In genomic region chr1:248752119-248752931, GRCh38 we compare ENCODE assay signal across 16 cellular contexts. TPM values are rescaled to one million over a fixed set of nuclear protein-coding genes. Genes with fewer than 3 reads are reported as not detected.
DNase-seq lines count a peak whose midpoint lies in the region; ATAC-seq, FAIRE-seq and TF ChIP-seq lines count a peak whose summit lies in the region.
"Had no signal": no experiment of that assay in that cellular context is flagged by ENCODE, and none has a peak within 500 bp of the region (broad histone marks: within the 10 kb centered on the region; RNA-seq: fewer than 3 reads in every experiment).

No MANE protein-coding gene starts in this region.

- H3K79me2 ChIP-seq in H1 (ENCODE audit: control insufficient read depth in 1 of 2, insufficient read depth in 2 of 2, low read length in 2 of 2): no peaks in the 10 kb centered on the region

- TF ChIP-seq EP300 in H1 (IDR thresholded peaks at IDR 0.05; ENCODE audit: borderline replicate concordance in 1 of 2, low read depth in 2 of 2, low read length in 2 of 2): no peak

- no peak overlapping the region for H2AK5ac ChIP-seq in H1 (ENCODE audit: low read depth, low read length)

- no peaks in the 10 kb centered on the region for H3K27me3 Mint-ChIP-seq in natural killer cell (ENCODE audit: low read depth in 2 of 2)
- H3K27me3 Mint-ChIP-seq in natural killer cell treated with Interleukin-12 subunit alpha and Interleukin-12 subunit beta and Interleukin-15 and Interleukin-18, amount 100 ng/mL, for 72 hours: no peaks in the 10 kb centered on the region
- H3K27me3 Mint-ChIP-seq: stimulated activated memory B cell treated with anti-CD40 and anti-IgM and Interleukin-4, amounts not matched to agents 10 μg/mL and 1 μg/mL and 100 μg/mL, for 72 hours had no signal

- H2BK5ac ChIP-seq in H1 (ENCODE audit: low read depth, low read length): no peak overlapping the region

- H3K27ac Mint-ChIP-seq in natural killer cell: no peak overlapping the region
- no peak overlapping the region for H3K27ac Mint-ChIP-seq in natural killer cell treated with Interleukin-12 subunit alpha and Interleukin-12 subunit beta and Interleukin-15 and Interleukin-18, amount 100 ng/mL, for 72 hours
- H3K27ac Mint-ChIP-seq: brain; stimulated activated memory B cell treated with anti-CD40 and anti-IgM and Interleukin-4, amounts not matched to agents 10 μg/mL and 1 μg/mL and 100 μg/mL, for 72 hours had no signal

- ATAC-seq in natural killer cell (peak; percentile 18 to 38 (median 34)), GM21528 (IDR thresholded peaks at IDR 0.05; ENCODE audit: low FRiP score, unreplicated experiment) (no peak)
- ATAC-seq in natural killer cell treated with Interleukin-12 subunit alpha and Interleukin-12 subunit beta and Interleukin-15 and Interleukin-18, amount 100 ng/mL, for 72 hours: no peak
- ATAC-seq: stimulated activated memory B cell treated with anti-CD40 and anti-IgM and Interleukin-4, amounts not matched to agents 10 μg/mL and 1 μg/mL and 100 μg/mL, for 72 hours had no signal

- H3K9me3 Mint-ChIP-seq in natural killer cell: no peaks in the 10 kb centered on the region
- no peaks in the 10 kb centered on the region for H3K9me3 Mint-ChIP-seq in natural killer cell treated with Interleukin-12 subunit alpha and Interleukin-12 subunit beta and Interleukin-15 and Interleukin-18, amount 100 ng/mL, for 72 hours
- H3K9me3 Mint-ChIP-seq: stimulated activated memory B cell treated with anti-CD40 and anti-IgM and Interleukin-4, amounts not matched to agents 10 μg/mL and 1 μg/mL and 100 μg/mL, for 72 hours had no signal

- H3K27ac ChIP-seq in H1 (ENCODE audit: low read depth, low read length): no peak overlapping the region
- H3K27ac ChIP-seq: C4-2B, HL-60 had no signal

- POLR2A ChIA-PET in H1 (lab: Charles Lee; ENCODE audit: partially characterized antibody): no interaction called here

- no peaks in the 10 kb centered on the region; a peak in 1 of 8 replicates for H3K36me3 ChIP-seq in H1 (ENCODE audit: control insufficient read depth in 2 of 4, insufficient read depth in 4 of 4, low read length in 3 of 4)

- no peaks in the 10 kb centered on the region for H3K4me1 ChIP-seq in H1 (replicated peaks in 1 of 4; ENCODE audit: control insufficient read depth in 3 of 4, insufficient read depth in 4 of 4, low read length in 3 of 4)

- H4K91ac ChIP-seq in H1 (replicated peaks; ENCODE audit: insufficient read length, low read length): no peak overlapping the region

- no peak overlapping the region for H4K8ac ChIP-seq in H1 (ENCODE audit: extremely low read depth, insufficient read depth, low read length)

- H2BK20ac ChIP-seq in H1 (ENCODE audit: low read length): no peak overlapping the region

- no peak overlapping the region for H4K5ac ChIP-seq in H1 (ENCODE audit: insufficient read length, low read depth, low read length)

- H3K27me3 ChIP-seq in H1 (replicated peaks in 1 of 4; ENCODE audit: control insufficient read depth in 3 of 4, extremely low read depth in 1 of 4, insufficient read depth in 3 of 4, low read length in 3 of 4): no peaks in the 10 kb centered on the region; a peak in 1 of 7 replicates

- no peak for FAIRE-seq in H1 (lab: Jason Lieb, UNC)
- FAIRE-seq: kidney had no signal

- WGBS in H1 (ENCODE audit: extremely low coverage in 1 of 2, insufficient coverage in 1 of 2, insufficient read length in 1 of 2, insufficient replicate concordance in 2 of 2, low coverage in 1 of 2, low lambda C conversion rate in 2 of 2, missing lambda C conversion rate in 1 of 2), 2 experiments: 92% methylated on average over 9 of the region's 9 CpGs; no CpG with 5 or more reads in 1 of the 2 experiments

- H2BK12ac ChIP-seq in H1 (ENCODE audit: low read depth, low read length): no peak overlapping the region

- H3K4me3 ChIP-seq in H1 (ENCODE audit: extremely low read depth in 1 of 4, insufficient read depth in 2 of 4, low read depth in 3 of 4, low read length in 4 of 4): no peak overlapping the region

- no peak overlapping the region for H3K4me2 ChIP-seq in H1 (ENCODE audit: insufficient read depth in 1 of 2, low read depth in 2 of 2, low read length in 2 of 2)

- no peak for TF ChIP-seq POLR2A in H1 (IDR thresholded peaks at IDR 0.05; ENCODE audit: control extremely low read depth in 1 of 2, low read depth in 2 of 2, low read length in 2 of 2)

- no peak for TF ChIP-seq RAD21 in H1 (IDR thresholded peaks at IDR 0.05 in 1 of 2, conservative IDR thresholded peaks at IDR 0.05 in 1 of 2; ENCODE audit: low read depth in 2 of 2, low read length in 2 of 2)

- no peak overlapping the region for H3K23ac ChIP-seq in H1 (ENCODE audit: insufficient read length)

- peaks cover 0 to 16% of the 10 kb centered on the region in 2 experiments for H4K20me1 ChIP-seq in H1 (replicated peaks in 1 of 2; ENCODE audit: control insufficient read depth in 1 of 2, insufficient read depth in 2 of 2, low read length in 2 of 2)

- H3K23me2 ChIP-seq in H1 (ENCODE audit: low read depth, low read length): peaks cover 23% of the 10 kb centered on the region; the same call in 1 of the 2 replicates

- CTCF ChIA-PET in H1 (lab: Charles Lee; ENCODE audit: partially characterized antibody): no interaction called here

- H2AFZ ChIP-seq in H1 (ENCODE audit: low read length): no peak overlapping the region

- H3K36me3 Mint-ChIP-seq in natural killer cell: no peaks in the 10 kb centered on the region
- no peaks in the 10 kb centered on the region for H3K36me3 Mint-ChIP-seq in natural killer cell treated with Interleukin-12 subunit alpha and Interleukin-12 subunit beta and Interleukin-15 and Interleukin-18, amount 100 ng/mL, for 72 hours
- H3K36me3 Mint-ChIP-seq: brain; stimulated activated memory B cell treated with anti-CD40 and anti-IgM and Interleukin-4, amounts not matched to agents 10 μg/mL and 1 μg/mL and 100 μg/mL, for 72 hours had no signal

- no peak overlapping the region for H2BK15ac ChIP-seq in H1 (ENCODE audit: low read length)

- TF ChIP-seq CTCF in natural killer cell (IDR thresholded peaks at IDR 0.05) (no peak), H1 (IDR thresholded peaks at IDR 0.05; ENCODE audit: control extremely low read depth in 1 of 3, insufficient read depth in 1 of 3, low read depth in 1 of 3, low read length in 3 of 3) (no peak)

- no peak overlapping the region for H3K4ac ChIP-seq in H1 (replicated peaks; ENCODE audit: insufficient read length, low read depth, low read length)

- DNase-seq in natural killer cell (no peak), NCI-H146 treated with DMSO at 0.1 percent for 48 hours (lab: John Stamatoyannopoulos, UW; ENCODE audit: unreplicated experiment) (peak; percentile 46), H1 (ENCODE audit: low read depth in 1 of 2, low spot score in 2 of 2) (no peak), MV-4-11 (lab: John Stamatoyannopoulos, UW) (no peak)
- DNase-seq in natural killer cell treated with Interleukin-12 subunit alpha and Interleukin-12 subunit beta and Interleukin-15 and Interleukin-18, amount 100 ng/mL, for 72 hours (ENCODE audit: low spot score): no peak
- no peak for DNase-seq in stimulated activated naive CD4-positive, alpha-beta T cell (lab: John Stamatoyannopoulos, UW)
- no peak for DNase-seq in activated CD4-positive, CD25-positive, alpha-beta regulatory T cell (lab: John Stamatoyannopoulos, UW)
- DNase-seq: activated effector memory CD4-positive, alpha-beta T cell treated with Interleukin-2 at 50 U/mL for 16 hours; effector memory CD4-positive, alpha-beta T cell; kidney; NCI-H1092 had no signal

- no peak overlapping the region for H2BK120ac ChIP-seq in H1 (replicated peaks; ENCODE audit: low read depth, low read length)

- no peaks in the 10 kb centered on the region for H3K79me1 ChIP-seq in H1 (ENCODE audit: low read depth, low read length)

- H3K18ac ChIP-seq in H1 (ENCODE audit: extremely low read depth, low read length): no peak overlapping the region

- H3K56ac ChIP-seq in H1 (replicated peaks; ENCODE audit: insufficient read length, low read depth, low read length): peak overlapping the region; percentile 100

- intact Hi-C loops in natural killer cell (cut with micrococcal nuclease): no loop called here

- no peak overlapping the region for H3K14ac ChIP-seq in H1 (ENCODE audit: insufficient read length)

- no peak overlapping the region for H3K9ac ChIP-seq in H1 (replicated peaks in 1 of 4; ENCODE audit: extremely low read depth in 1 of 4, low read depth in 3 of 4, low read length in 3 of 4)

- H3K9me3 ChIP-seq in H1 (ENCODE audit: insufficient read depth in 2 of 2, low read depth in 1 of 2, low read length in 1 of 2): peaks cover 71 to 86% of the 10 kb centered on the region in 2 experiments

- H3K4me1 Mint-ChIP-seq in natural killer cell: peaks cover 0 to 5% of the 10 kb centered on the region in 2 donors
- peaks cover 0 to 3% of the 10 kb centered on the region in 2 donors for H3K4me1 Mint-ChIP-seq in natural killer cell treated with Interleukin-12 subunit alpha and Interleukin-12 subunit beta and Interleukin-15 and Interleukin-18, amount 100 ng/mL, for 72 hours (ENCODE audit: low read depth in 2 of 2)
- H3K4me1 Mint-ChIP-seq: brain had no signal

- H3K4me3 Mint-ChIP-seq in natural killer cell: no peak overlapping the region
- no peak overlapping the region for H3K4me3 Mint-ChIP-seq in natural killer cell treated with Interleukin-12 subunit alpha and Interleukin-12 subunit beta and Interleukin-15 and Interleukin-18, amount 100 ng/mL, for 72 hours
- H3K4me3 Mint-ChIP-seq: brain; stimulated activated memory B cell treated with anti-CD40 and anti-IgM and Interleukin-4, amounts not matched to agents 10 μg/mL and 1 μg/mL and 100 μg/mL, for 72 hours had no signal

RNA-seq across cellular contexts. Expression of gene LYPD8, which starts 3.2 kb away (rescaled TPM):
- not detected for total RNA-seq in natural killer cell
- total RNA-seq in natural killer cell treated with Interleukin-12 subunit alpha and Interleukin-12 subunit beta and Interleukin-15 and Interleukin-18, amount 100 ng/mL, for 72 hours: not detected
- not detected in 2 replicates for total RNA-seq in H1 (2021; fragmentation: NEBNext Ultra II Directional; extraction: Animal tissue kit (Norgen Biotek cat#: 25700))
- not detected in 2 replicates for polyA plus RNA-seq in H1 (2011; rRNA removed)
- not detected for polyA plus RNA-seq in H1 (2011; cell fraction: cytosol; rRNA removed)
- polyA plus RNA-seq in H1 (2011; cell fraction: nucleus; rRNA removed): not detected
- not detected in 4 replicates for polyA plus RNA-seq in H1 (2012, experiment 1 of 2)
- not detected for polyA plus RNA-seq in H1 (2012, experiment 2 of 2)
- not detected for polyA plus RNA-seq in H1 (2013, experiment 1 of 2)
- polyA plus RNA-seq in H1 (2013, experiment 2 of 2): not detected
- not detected in 2 replicates for polyA minus RNA-seq in H1 (2011; rRNA and poly(A)+ RNA removed)
- polyA minus RNA-seq in H1 (2011; cell fraction: cytosol; rRNA and poly(A)+ RNA removed): not detected
- not detected for polyA minus RNA-seq in H1 (2011; cell fraction: nucleus; rRNA and poly(A)+ RNA removed)

RNA-seq across cellular contexts. Expression of gene OR14I1, which starts 49.8 kb away (rescaled TPM):
- total RNA-seq in natural killer cell: not detected
- total RNA-seq in natural killer cell treated with Interleukin-12 subunit alpha and Interleukin-12 subunit beta and Interleukin-15 and Interleukin-18, amount 100 ng/mL, for 72 hours: not detected
- not detected in 2 replicates for total RNA-seq in H1 (2021; fragmentation: NEBNext Ultra II Directional; extraction: Animal tissue kit (Norgen Biotek cat#: 25700))
- not detected in 2 replicates for polyA plus RNA-seq in H1 (2011; rRNA removed)
- polyA plus RNA-seq in H1 (2011; cell fraction: cytosol; rRNA removed): not detected
- polyA plus RNA-seq in H1 (2011; cell fraction: nucleus; rRNA removed): not detected
- polyA plus RNA-seq in H1 (2012, experiment 1 of 2): not detected in 4 replicates
- polyA plus RNA-seq in H1 (2012, experiment 2 of 2): not detected
- polyA plus RNA-seq in H1 (2013, experiment 1 of 2): not detected
- polyA plus RNA-seq in H1 (2013, experiment 2 of 2): not detected
- polyA minus RNA-seq in H1 (2011; rRNA and poly(A)+ RNA removed): not detected in 2 replicates
- polyA minus RNA-seq in H1 (2011; cell fraction: cytosol; rRNA and poly(A)+ RNA removed): not detected
- not detected for polyA minus RNA-seq in H1 (2011; cell fraction: nucleus; rRNA and poly(A)+ RNA removed)
- total RNA-seq: kidney had no signal

Comparison
In these comparisons a context has a peak if more than half of its experiments do, and no peak if none do; other contexts are left out.
1. ATAC-seq: peak in natural killer cell (3 of 3); none in natural killer cell treated with Interleukin-12 subunit alpha and Interleukin-12 subunit beta and Interleukin-15 and Interleukin-18, amount 100 ng/mL, for 72 hours (0 of 2) and GM21528 (single experiment).